9 cellular contexts compared by ENCODE assay signal in genomic region chr12:43882578-43883178, GRCh38. TPM values are rescaled to one million over a fixed set of nuclear protein-coding genes. Genes with fewer than 3 reads are reported as not detected.
DNase-seq lines count a peak whose midpoint lies in the region; ATAC-seq and TF ChIP-seq lines count a peak whose summit lies in the region.
"Had no signal": no experiment of that assay in that cellular context is flagged by ENCODE, and none has a peak within 500 bp of the region (broad histone marks: within the 10 kb centered on the region; RNA-seq: fewer than 3 reads in every experiment).

No MANE protein-coding gene starts in this region.

- H3K27me3 ChIP-seq in gastroesophageal sphincter, result no peaks in the 10 kb centered on the region

- H3K4me3 Mint-ChIP-seq in activated CD4-positive, alpha-beta memory T cell treated with anti-CD3 and anti-CD28 coated beads for 36 hours, result no peak overlapping the region
- no peak overlapping the region for H3K4me3 Mint-ChIP-seq in stimulated activated memory B cell treated with anti-CD40 and anti-IgM and Interleukin-4, amounts not matched to agents 10 μg/mL and 1 μg/mL and 100 μg/mL, for 72 hours
- H3K4me3 Mint-ChIP-seq: dendritic cell treated with granulocyte-macrophage colony-stimulating factor and Interleukin-4, amounts not matched to agents 40 ng/mL and 50 ng/mL, for 4 days had no signal

- DNase-seq in DMS53 (lab: John Stamatoyannopoulos, UW), result peak; percentile 91
- peak; percentile 58 for DNase-seq in NCI-H2171 treated with DMSO at 0.1 percent for 48 hours (lab: John Stamatoyannopoulos, UW)
- DNase-seq in activated CD4-positive, alpha-beta memory T cell treated with anti-CD3 and anti-CD28 coated beads for 36 hours, result peak; percentile 18
- peak; percentile 78 for DNase-seq in pons (ENCODE audit: low spot score)

- TF ChIP-seq EP300 in gastroesophageal sphincter (IDR thresholded peaks at IDR 0.05), result no peak

- no peak for TF ChIP-seq POLR2A in gastroesophageal sphincter (IDR thresholded peaks at IDR 0.05)

- intact Hi-C loops in activated CD4-positive, alpha-beta memory T cell treated with anti-CD3 and anti-CD28 coated beads for 36 hours (cut with micrococcal nuclease), result loop anchor here (1.0 to 5.0 kb wide), 6 partner anchors 50 to 438 kb away; partner anchors contain the start of gene TWF1

- peak; percentile 51 to 79 (median 68) for TF ChIP-seq CTCF in gastroesophageal sphincter (IDR thresholded peaks at IDR 0.05)

- POLR2A ChIA-PET in activated CD4-positive, alpha-beta memory T cell treated with anti-CD3 and anti-CD28 coated beads for 36 hours (lab: Charles Lee), result interaction anchor here (1.6 kb wide), 1 partner anchor 123 kb away, joined by 3 read pairs; the partner anchor contains the start of genes IRAK4 and PUS7L

- H3K36me3 Mint-ChIP-seq in activated CD4-positive, alpha-beta memory T cell treated with anti-CD3 and anti-CD28 coated beads for 36 hours, result no peaks in the 10 kb centered on the region
- H3K36me3 Mint-ChIP-seq in stimulated activated memory B cell treated with anti-CD40 and anti-IgM and Interleukin-4, amounts not matched to agents 10 μg/mL and 1 μg/mL and 100 μg/mL, for 72 hours, result no peaks in the 10 kb centered on the region

- no peaks in the 10 kb centered on the region for H3K4me1 Mint-ChIP-seq in activated CD4-positive, alpha-beta memory T cell treated with anti-CD3 and anti-CD28 coated beads for 36 hours (ENCODE audit: low read depth)
- no peaks in the 10 kb centered on the region for H3K4me1 Mint-ChIP-seq in stimulated activated memory B cell treated with anti-CD40 and anti-IgM and Interleukin-4, amounts not matched to agents 10 μg/mL and 1 μg/mL and 100 μg/mL, for 72 hours

- H3K27ac Mint-ChIP-seq in activated CD4-positive, alpha-beta memory T cell treated with anti-CD3 and anti-CD28 coated beads for 36 hours, result no peak overlapping the region
- H3K27ac Mint-ChIP-seq in stimulated activated memory B cell treated with anti-CD40 and anti-IgM and Interleukin-4, amounts not matched to agents 10 μg/mL and 1 μg/mL and 100 μg/mL, for 72 hours, result no peak overlapping the region
- H3K27ac Mint-ChIP-seq: dendritic cell treated with granulocyte-macrophage colony-stimulating factor and Interleukin-4, amounts not matched to agents 40 ng/mL and 50 ng/mL, for 4 days had no signal

- no peaks in the 10 kb centered on the region for H3K36me3 ChIP-seq in gastroesophageal sphincter

- no peaks in the 10 kb centered on the region for H3K9me3 Mint-ChIP-seq in activated CD4-positive, alpha-beta memory T cell treated with anti-CD3 and anti-CD28 coated beads for 36 hours
- no peaks in the 10 kb centered on the region for H3K9me3 Mint-ChIP-seq in stimulated activated memory B cell treated with anti-CD40 and anti-IgM and Interleukin-4, amounts not matched to agents 10 μg/mL and 1 μg/mL and 100 μg/mL, for 72 hours
- H3K9me3 Mint-ChIP-seq: dendritic cell treated with granulocyte-macrophage colony-stimulating factor and Interleukin-4, amounts not matched to agents 40 ng/mL and 50 ng/mL, for 4 days had no signal

- no peak overlapping the region for H3K27ac ChIP-seq in gastroesophageal sphincter

- WGBS in gastroesophageal sphincter (ENCODE audit: low coverage in 1 of 2), 2 donors, result 2 to 11% methylated on average over 2 of the region's 2 CpGs

- ATAC-seq in GM19025 (IDR thresholded peaks at IDR 0.05; ENCODE audit: low read depth, unreplicated experiment) (peak; percentile 94), HG03135 (IDR thresholded peaks at IDR 0.05; ENCODE audit: unreplicated experiment) (peak; percentile 95), gastroesophageal sphincter (no peak)
- ATAC-seq in stimulated activated memory B cell treated with anti-CD40 and anti-IgM and Interleukin-4, amounts not matched to agents 10 μg/mL and 1 μg/mL and 100 μg/mL, for 72 hours, result no peak

- H3K4me3 ChIP-seq in gastroesophageal sphincter, result no peak overlapping the region

- no peaks in the 10 kb centered on the region for H3K27me3 Mint-ChIP-seq in activated CD4-positive, alpha-beta memory T cell treated with anti-CD3 and anti-CD28 coated beads for 36 hours
- no peaks in the 10 kb centered on the region for H3K27me3 Mint-ChIP-seq in stimulated activated memory B cell treated with anti-CD40 and anti-IgM and Interleukin-4, amounts not matched to agents 10 μg/mL and 1 μg/mL and 100 μg/mL, for 72 hours
- H3K27me3 Mint-ChIP-seq: dendritic cell treated with granulocyte-macrophage colony-stimulating factor and Interleukin-4, amounts not matched to agents 40 ng/mL and 50 ng/mL, for 4 days had no signal

- no peaks in the 10 kb centered on the region for H3K4me1 ChIP-seq in gastroesophageal sphincter

- CTCF ChIA-PET in activated CD4-positive, alpha-beta memory T cell treated with anti-CD3 and anti-CD28 coated beads for 36 hours (lab: Charles Lee), result interaction anchor here (0.6 to 4.2 kb wide), 28 partner anchors 8 to 1399 kb away, joined by 3 to 48 read pairs (median 4); partner anchors contain the start of genes IRAK4 and TWF1

- H3K9me3 ChIP-seq in gastroesophageal sphincter, result no peaks in the 10 kb centered on the region

RNA-seq across cellular contexts. Expression of gene TMEM117, which starts 46.8 kb away (rescaled TPM):
- total RNA-seq in activated CD4-positive, alpha-beta memory T cell treated with anti-CD3 and anti-CD28 coated beads for 36 hours, result 1 to 10 TPM; 1.7 TPM
- 10 to 100 TPM in 3 of 4 donors, 1 to 10 TPM in 1; 7.8 to 21.5 (median 12.3) TPM for total RNA-seq in gastroesophageal sphincter

Comparison
In these comparisons a context has a peak if more than half of its experiments do, and no peak if none do; other contexts are left out.
1. DNase-seq: peak in every context shown above with its lines; median percentile 91 in DMS53; 78 in pons; 58 in NCI-H2171 treated with DMSO at 0.1 percent for 48 hours; 18 in activated CD4-positive, alpha-beta memory T cell treated with anti-CD3 and anti-CD28 coated beads for 36 hours.
2. ATAC-seq: peak in GM19025 (single experiment) and HG03135 (single experiment); none in gastroesophageal sphincter (single experiment) and stimulated activated memory B cell treated with anti-CD40 and anti-IgM and Interleukin-4, amounts not matched to agents 10 μg/mL and 1 μg/mL and 100 μg/mL, for 72 hours (single experiment).